In the genomic region with DNA sequence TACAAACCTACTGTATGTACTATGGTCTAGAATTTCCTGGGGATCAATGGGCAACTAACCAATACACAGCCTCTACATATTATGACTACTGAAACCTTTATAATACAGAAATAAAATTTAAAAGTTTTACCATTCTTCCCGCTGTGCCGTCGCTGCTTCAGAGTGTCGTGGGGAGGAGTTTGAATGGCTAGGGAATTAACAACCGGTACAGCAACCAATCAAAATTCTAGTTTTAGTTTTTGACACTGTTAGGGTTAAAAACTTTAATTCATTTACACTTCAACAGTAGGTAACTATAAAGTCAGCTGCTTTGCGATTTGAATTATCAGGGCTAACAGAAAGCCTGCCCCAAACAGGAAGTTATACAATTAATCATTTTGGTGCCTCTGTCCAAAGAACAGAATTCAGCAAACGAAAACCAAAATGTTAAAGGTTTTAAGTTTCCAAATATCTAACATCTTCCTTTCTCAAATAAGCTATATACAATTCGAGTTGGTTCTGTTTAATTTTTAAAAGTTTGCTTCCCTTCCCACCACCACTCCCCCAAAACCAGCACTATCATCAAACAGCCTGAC, we compare ENCODE assay signal across 7 cellular contexts. TPM values are rescaled to one million over a fixed set of nuclear protein-coding genes. Genes with fewer than 3 reads are reported as not detected.
A peak's percentile ranks its signal among the peaks of the same experiment; 100 is the strongest.
DNase-seq lines count a peak whose midpoint lies in the region; ATAC-seq and TF ChIP-seq lines count a peak whose summit lies in the region.

No MANE protein-coding gene starts in this region.

- peak overlapping the region; percentile 93 for H3K9ac ChIP-seq in GM23248
- peak overlapping the region; percentile 41 for H3K9ac ChIP-seq in fibroblast of lung (ENCODE audit: insufficient read depth, low read length)

- H3K27me3 ChIP-seq in GM23248 (replicated peaks; ENCODE audit: insufficient read depth) (no peaks in the 10 kb centered on the region), fibroblast of lung (ENCODE audit: control insufficient read depth, insufficient read depth, low read length) (no peaks in the 10 kb centered on the region), prostate gland (replicated peaks; ENCODE audit: insufficient read depth) (no peaks in the 10 kb centered on the region)

- H4K20me1 ChIP-seq in GM23248 (ENCODE audit: insufficient read depth) (peaks cover 44% of the 10 kb centered on the region), fibroblast of lung (ENCODE audit: control insufficient read depth, extremely low read depth, insufficient read depth, low read length) (peaks cover 7% of the 10 kb centered on the region)

- in situ Hi-C loops in GM23248 (cut with MboI) = no loop called here

- intact Hi-C loops in prostate gland (cut with DNase I) = loop anchor here (5.0 to 10.0 kb wide), 4 partner anchors 89 to 911 kb away; a partner anchor contains a TSS

- WGBS in GM23248 (ENCODE audit: low coverage in 1 of 2, low lambda C conversion rate in 2 of 2, missing lambda C conversion rate in 2 of 2), 2 experiments = 0 to 4% methylated on average over 8 of the region's 8 CpGs
- WGBS in prostate gland = under 1% methylated on average over 8 of the region's 8 CpGs

- DNase-seq in GM23248 (peak; percentile 49), RWPE1 (ENCODE audit: low spot score) (peak; percentile 39), fibroblast of lung (ENCODE audit: low read depth in 2 of 2) (peak in 1 of 2 donors; percentile 17), prostate gland (ENCODE audit: low spot score) (no peak), NCI-H2196 treated with DMSO at 0.1 percent for 48 hours (lab: John Stamatoyannopoulos, UW; ENCODE audit: unreplicated experiment) (no peak)

- H3K4me1 ChIP-seq in GM23248 (ENCODE audit: insufficient read depth) = peaks cover 48% of the 10 kb centered on the region
- peaks cover 5% of the 10 kb centered on the region for H3K4me1 ChIP-seq in fibroblast of lung (ENCODE audit: control insufficient read depth, extremely low read depth, insufficient read depth, low read length)
- H3K4me1 ChIP-seq in prostate gland (replicated peaks) = peaks cover 2% of the 10 kb centered on the region

- TF ChIP-seq CTCF in RWPE1 (conservative IDR thresholded peaks at IDR 0.05; ENCODE audit: low read depth) = no peak
- no peak for TF ChIP-seq CTCF in fibroblast of lung (conservative IDR thresholded peaks at IDR 0.05 in 1 of 2, IDR thresholded peaks at IDR 0.05 in 1 of 2; ENCODE audit: low read depth in 1 of 2, low read length in 2 of 2)
- no peak for TF ChIP-seq CTCF in prostate gland (IDR thresholded peaks at IDR 0.05)

- H3K36me3 ChIP-seq in GM23248 (ENCODE audit: low read depth) (peaks cover 24% of the 10 kb centered on the region; the same call in 1 of the 2 replicates), fibroblast of lung (ENCODE audit: control insufficient read depth, insufficient read depth, low read length) (no peaks in the 10 kb centered on the region), prostate gland (no peaks in the 10 kb centered on the region)

- peak overlapping the region; percentile 88; the same call in 1 of the 2 replicates for H3K27ac ChIP-seq in GM23248
- no peak overlapping the region for H3K27ac ChIP-seq in RWPE1
- H3K27ac ChIP-seq in fibroblast of lung (ENCODE audit: insufficient read depth, low read length) = peak overlapping the region; percentile 99
- H3K27ac ChIP-seq in prostate gland = peak overlapping the region in 1 of 2 donors; percentile 99

- H3K79me2 ChIP-seq in GM23248 (ENCODE audit: insufficient read depth) = peaks cover 90% of the 10 kb centered on the region
- H3K79me2 ChIP-seq in fibroblast of lung (ENCODE audit: control insufficient read depth, insufficient read depth, low read length) = peaks cover 87% of the 10 kb centered on the region

- H3F3A ChIP-seq in GM23248 (ENCODE audit: insufficient read depth) = peaks cover 21% of the 10 kb centered on the region

- H3K4me3 ChIP-seq in GM23248 (peak overlapping the region; percentile 98), fibroblast of lung (replicated peaks in 1 of 4; ENCODE audit: control extremely low read depth in 1 of 4, insufficient read depth in 1 of 4, low read depth in 3 of 4, low read length in 4 of 4) (peak overlapping the region; percentile 81 to 94 (median 89)), prostate gland (peak overlapping the region; percentile 97 to 100)

- no peaks in the 10 kb centered on the region for H3K9me3 ChIP-seq in GM23248 (ENCODE audit: low read depth)
- no peaks in the 10 kb centered on the region for H3K9me3 ChIP-seq in fibroblast of lung (ENCODE audit: control insufficient read depth, insufficient read depth, low read depth, low read length)
- no peaks in the 10 kb centered on the region for H3K9me3 ChIP-seq in prostate gland

- H2AFZ ChIP-seq in GM23248 (no peak overlapping the region), fibroblast of lung (ENCODE audit: low read length) (no peak overlapping the region)

- CTCF ChIA-PET in RWPE1 (lab: Yijun Ruan, JAX) = no interaction called here

- ATAC-seq in HG02852 (IDR thresholded peaks at IDR 0.05; ENCODE audit: unreplicated experiment) = no peak
- ATAC-seq in GM21360 (IDR thresholded peaks at IDR 0.05; ENCODE audit: unreplicated experiment) = no peak

- no peak for TF ChIP-seq POLR2A in prostate gland (IDR thresholded peaks at IDR 0.05)

- H3K4me2 ChIP-seq in GM23248 (ENCODE audit: unreplicated experiment) = peak overlapping the region; percentile 98
- peak overlapping the region; percentile 88 for H3K4me2 ChIP-seq in fibroblast of lung (ENCODE audit: extremely low read depth, insufficient read depth, low read length)

- POLR2A ChIA-PET in RWPE1 (lab: Yijun Ruan, JAX; ENCODE audit: low non-redundant PET) = interaction anchor here (0.6 kb wide), 1 partner anchor 16 kb away, joined by 7 read pairs; no protein-coding TSS in a partner anchor

- no peaks in the 10 kb centered on the region for H3K9me2 ChIP-seq in GM23248 (ENCODE audit: insufficient read depth)

RNA-seq across cellular contexts. Expression of a gene that starts 2.3 kb away (rescaled TPM):
- total RNA-seq in GM23248 (2014; rRNA removed; shearing (Covaris generic)) = 19.5 and 31.2 TPM in 2 replicates
- polyA plus RNA-seq in GM23248 (2016; fragmentation: Nextera tagmentation; extraction: Ambion mirVana) = 115 and 118 TPM in 2 replicates
- total RNA-seq in fibroblast of lung = 20.8 and 24.1 TPM in 2 replicates
- 58.6 and 79.8 TPM in 2 replicates for polyA plus RNA-seq in fibroblast of lung
- polyA plus RNA-seq in fibroblast of lung (2012) = 248 and 327 TPM in 2 replicates
- polyA minus RNA-seq in fibroblast of lung (ENCODE audit: low replicate concordance) = 6.3 and 9.4 TPM in 2 replicates
- total RNA-seq in prostate gland = 10 to 100 TPM; 48.7 to 87.3 TPM

RNA-seq across cellular contexts. Expression of a gene that starts 58.8 kb away (rescaled TPM):
- total RNA-seq in GM23248 (2014; rRNA removed; shearing (Covaris generic)) = 150 and 163 TPM in 2 replicates
- polyA plus RNA-seq in GM23248 (2016; fragmentation: Nextera tagmentation; extraction: Ambion mirVana) (130 and 132 TPM in 2 replicates), fibroblast of lung (381 and 461 TPM in 2 replicates)
- total RNA-seq in fibroblast of lung (160 and 161 TPM in 2 replicates), prostate gland (100 to 1,000 TPM; 158 to 177 TPM)
- 318 and 342 TPM in 2 replicates for polyA plus RNA-seq in fibroblast of lung (2012)
- polyA minus RNA-seq in fibroblast of lung (ENCODE audit: low replicate concordance) = 1.6 and 3.5 TPM in 2 replicates

RNA-seq across cellular contexts. Expression of a gene that starts 58.9 kb away (rescaled TPM):
- 34.0 and 41.4 TPM in 2 replicates for total RNA-seq in GM23248 (2014; rRNA removed; shearing (Covaris generic))
- polyA plus RNA-seq in GM23248 (2016; fragmentation: Nextera tagmentation; extraction: Ambion mirVana) (35.6 and 36.9 TPM in 2 replicates), fibroblast of lung (17.1 and 22.0 TPM in 2 replicates)
- total RNA-seq in fibroblast of lung (36.5 and 43.6 TPM in 2 replicates), prostate gland (10 to 100 TPM; 28.7 to 38.1 TPM)
- polyA plus RNA-seq in fibroblast of lung (2012) = 27.0 and 34.2 TPM in 2 replicates
- polyA minus RNA-seq in fibroblast of lung (ENCODE audit: low replicate concordance) = 1.1 and 9.8 TPM in 2 replicates

Comparison
In these comparisons a context has a peak if more than half of its experiments do, and no peak if none do; other contexts are left out.
1. DNase-seq: peak in GM23248 (single experiment) and RWPE1 (single experiment); none in prostate gland (single experiment) and NCI-H2196 treated with DMSO at 0.1 percent for 48 hours (single experiment).
2. Peak in every context shown above with its lines, with median percentiles within 50 percentile points of each other: H3K4me3 ChIP-seq.